ENCODE assay signal across 23 cellular contexts in genomic region chr1:223802032-223802431, GRCh38. TPM values are rescaled to one million over a fixed set of nuclear protein-coding genes. Genes with fewer than 3 reads are reported as not detected.
DNase-seq lines count a peak whose midpoint lies in the region; ATAC-seq and TF ChIP-seq lines count a peak whose summit lies in the region.
"Had no signal": no experiment of that assay in that cellular context is flagged by ENCODE, and none has a peak within 500 bp of the region (broad histone marks: within the 10 kb centered on the region; RNA-seq: fewer than 3 reads in every experiment).

No MANE protein-coding gene starts in this region.

- H3K27ac ChIP-seq in dorsolateral prefrontal cortex (peak overlapping the region; percentile 13 to 95 (median 89)), mesenchymal stem cell (ENCODE audit: low read length, poor library complexity, severe bottlenecking) (no peak overlapping the region), substantia nigra (ENCODE audit: low read depth, low read length, poor library complexity, severe bottlenecking) (peak overlapping the region; percentile 88)
- H3K27ac ChIP-seq: BLaER1 treated with 17β-estradiol and CSF1 and Interleukin-3, amounts not matched to agents 10 nM and 100 nM; SJSA1 had no signal

- no peak overlapping the region for H3K4me2 ChIP-seq in mesenchymal stem cell (ENCODE audit: low read length, poor library complexity, severe bottlenecking)
- H3K4me2 ChIP-seq: BLaER1 treated with 17β-estradiol and CSF1 and Interleukin-3, amounts not matched to agents 10 nM and 100 nM; GM23338 had no signal

- H3K23ac ChIP-seq in mesenchymal stem cell (ENCODE audit: low read length in 2 of 2), result no peak overlapping the region

- H3K18ac ChIP-seq in mesenchymal stem cell (ENCODE audit: low read depth in 1 of 2, low read length in 2 of 2), result no peak overlapping the region

- H3K4me3 ChIP-seq in dorsolateral prefrontal cortex, result peak overlapping the region; percentile 11 to 73 (median 48)
- no peak overlapping the region for H3K4me3 ChIP-seq in mesenchymal stem cell (ENCODE audit: insufficient read depth in 1 of 2, low read depth in 1 of 2, low read length in 2 of 2)
- H3K4me3 ChIP-seq: BLaER1 treated with 17β-estradiol and CSF1 and Interleukin-3, amounts not matched to agents 10 nM and 100 nM; GM12878; GM23338; HAP-1; SJSA1 had no signal

- peaks cover 22% of the 10 kb centered on the region for H3K4me1 Mint-ChIP-seq in brain
- H3K4me1 Mint-ChIP-seq: CD4-positive, alpha-beta memory T cell had no signal

- H3K4me1 ChIP-seq in mesenchymal stem cell (ENCODE audit: control insufficient read depth, insufficient read depth, low read depth, low read length), result no peaks in the 10 kb centered on the region
- H3K4me1 ChIP-seq: BLaER1 treated with 17β-estradiol and CSF1 and Interleukin-3, amounts not matched to agents 10 nM and 100 nM; Caco-2; HAP-1; SJSA1 had no signal

- peaks cover 34% of the 10 kb centered on the region for H3K79me1 ChIP-seq in mesenchymal stem cell (replicated peaks; ENCODE audit: low read length, poor library complexity, severe bottlenecking)

- H4K91ac ChIP-seq in mesenchymal stem cell (ENCODE audit: low read length), result no peak overlapping the region

- H3K36me3 Mint-ChIP-seq in brain, result peaks cover 83% of the 10 kb centered on the region

- H4K8ac ChIP-seq in mesenchymal stem cell (ENCODE audit: low read length), result no peak overlapping the region

- peak overlapping the region; percentile 6 for H3K9ac ChIP-seq in mesenchymal stem cell (ENCODE audit: low read length)
- H3K9ac ChIP-seq: BLaER1 treated with 17β-estradiol and CSF1 and Interleukin-3, amounts not matched to agents 10 nM and 100 nM had no signal

- H2BK12ac ChIP-seq in mesenchymal stem cell (ENCODE audit: low read length in 2 of 2), result no peak overlapping the region

- no peak for ATAC-seq in GM21526 (IDR thresholded peaks at IDR 0.05; ENCODE audit: low FRiP score, unreplicated experiment)
- ATAC-seq: GM12878, GM23338 had no signal

- H3K27me3 Mint-ChIP-seq in brain, result no peaks in the 10 kb centered on the region
- H3K27me3 Mint-ChIP-seq: CD4-positive, alpha-beta memory T cell had no signal

- H3K14ac ChIP-seq in mesenchymal stem cell (ENCODE audit: low read length in 2 of 2), result no peak overlapping the region

- H3K27ac Mint-ChIP-seq in brain, result peak overlapping the region in 4 of 5 experiments; percentile 73 to 95 (median 78)
- H3K27ac Mint-ChIP-seq: GM23338 had no signal

- H3K9me3 ChIP-seq in mesenchymal stem cell (ENCODE audit: control insufficient read depth, low read length), result no peaks in the 10 kb centered on the region
- H3K9me3 ChIP-seq: BLaER1 treated with 17β-estradiol and CSF1 and Interleukin-3, amounts not matched to agents 10 nM and 100 nM; Caco-2; HAP-1; SJSA1 had no signal

- intact Hi-C loops in dorsolateral prefrontal cortex (cut with DNase I), result loop anchor here (2.0 to 5.0 kb wide), 2 partner anchors 45 to 90 kb away; partner anchors contain the start of gene CAPN2 (in 1 of the 2)

- DNase-seq in dorsolateral prefrontal cortex, result peak in 2 of 10 donors; percentile 40 to 47
- no peak for DNase-seq in mesenchymal stem cell
- peak in 26 of 49 donors; percentile 7 to 52 (median 28) for DNase-seq in substantia nigra (lab: John Stamatoyannopoulos, UW)
- DNase-seq in NCI-H1048 (lab: John Stamatoyannopoulos, UW), result no peak
- no peak for DNase-seq in A172 (ENCODE audit: low spot score)
- DNase-seq: ACHN; Caco-2; CD4-positive, alpha-beta memory T cell; DMS 273 treated with DMSO at 0.1 percent for 48 hours; DMS79 treated with DMSO at 0.1 percent for 48 hours; MM.1S; NCI-H1092; NCI-H2029 treated with DMSO at 0.1 percent for 48 hours; NCI-H2171; NCI-H526; OCI-M1 had no signal

- H2AFZ ChIP-seq in mesenchymal stem cell (ENCODE audit: low read depth, low read length), result no peak overlapping the region
- H2AFZ ChIP-seq: GM23338 had no signal

- peaks cover 0 to 3% (median 2%) of the 10 kb centered on the region in 5 experiments for H3K9me3 Mint-ChIP-seq in brain
- H3K9me3 Mint-ChIP-seq: CD4-positive, alpha-beta memory T cell had no signal

- H2BK15ac ChIP-seq in mesenchymal stem cell (ENCODE audit: low read depth, poor library complexity, severe bottlenecking), result no peak overlapping the region

- H2AK5ac ChIP-seq in mesenchymal stem cell (ENCODE audit: low read length, severe bottlenecking), result no peak overlapping the region

- H2BK120ac ChIP-seq in mesenchymal stem cell (ENCODE audit: low read depth, low read length), result no peak overlapping the region

- H3K4me3 Mint-ChIP-seq in brain, result peak overlapping the region in 2 of 5 experiments; percentile 11 to 70
- H3K4me3 Mint-ChIP-seq: CD4-positive, alpha-beta memory T cell; GM23338 had no signal

- H2BK5ac ChIP-seq in mesenchymal stem cell (ENCODE audit: low read depth, low read length, poor library complexity, severe bottlenecking), result no peak overlapping the region

- H3K36me3 ChIP-seq in mesenchymal stem cell (ENCODE audit: control insufficient read depth in 1 of 2, insufficient read depth in 2 of 2, low read depth in 1 of 2, low read length in 2 of 2), result peaks cover 31 to 94% of the 10 kb centered on the region in 2 experiments

- H3K27me3 ChIP-seq in dorsolateral prefrontal cortex (no peaks in the 10 kb centered on the region), mesenchymal stem cell (ENCODE audit: control insufficient read depth in 1 of 2, insufficient read depth in 1 of 2, low read length in 2 of 2) (no peaks in the 10 kb centered on the region)
- H3K27me3 ChIP-seq: BLaER1 treated with 17β-estradiol and CSF1 and Interleukin-3, amounts not matched to agents 10 nM and 100 nM; SJSA1 had no signal

- no peak overlapping the region for H3K4ac ChIP-seq in mesenchymal stem cell (ENCODE audit: low read depth in 1 of 2, low read length in 2 of 2)

- WGBS in mesenchymal stem cell, result 88% methylated on average over 7 of the region's 7 CpGs

- no peak for TF ChIP-seq CTCF in brain (conservative IDR thresholded peaks at IDR 0.05)
- TF ChIP-seq CTCF in dorsolateral prefrontal cortex (IDR thresholded peaks at IDR 0.05 in 54 of 56, conservative IDR thresholded peaks at IDR 0.05 in 2 of 56; ENCODE audit: low read depth in 1 of 56, partially characterized antibody in 56 of 56), result no peak

RNA-seq across cellular contexts. Expression of gene TP53BP2, which starts 43.7 kb away (rescaled TPM):
- polyA plus RNA-seq in brain (ENCODE audit: insufficient read depth, low read depth, low replicate concordance), result 50.6 TPM
- 100 to 1,000 TPM in 5 of 120 experiments, 10 to 100 TPM in 115; 32.0 to 134 (median 60.9) TPM for total RNA-seq in dorsolateral prefrontal cortex
- polyA plus RNA-seq in mesenchymal stem cell (2013, experiment 1 of 2), result 20.5 TPM
- 20.5 TPM for polyA plus RNA-seq in mesenchymal stem cell (2013, experiment 2 of 2)
- 40.3 and 50.6 TPM in 2 replicates for total RNA-seq in A172 (2014; rRNA removed; shearing (Covaris generic))

Comparison
In these comparisons a context has a peak if more than half of its experiments do, and no peak if none do; other contexts are left out.
1. DNase-seq: peak in substantia nigra (26 of 49); none in mesenchymal stem cell (single experiment), NCI-H1048 (single experiment) and A172 (single experiment).
2. H3K4me3 ChIP-seq: peak in dorsolateral prefrontal cortex (59 of 59); none in mesenchymal stem cell (0 of 2).